Comparison of ENCODE assay signal across 1 cellular context in genomic region chr11:65382036-65382803, GRCh38.
TF ChIP-seq lines count a peak whose summit lies in the region.

A gene with protein sequence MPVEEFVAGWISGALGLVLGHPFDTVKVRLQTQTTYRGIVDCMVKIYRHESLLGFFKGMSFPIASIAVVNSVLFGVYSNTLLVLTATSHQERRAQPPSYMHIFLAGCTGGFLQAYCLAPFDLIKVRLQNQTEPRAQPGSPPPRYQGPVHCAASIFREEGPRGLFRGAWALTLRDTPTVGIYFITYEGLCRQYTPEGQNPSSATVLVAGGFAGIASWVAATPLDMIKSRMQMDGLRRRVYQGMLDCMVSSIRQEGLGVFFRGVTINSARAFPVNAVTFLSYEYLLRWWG (minus strand): TSS chr11:65382646. CDS start chr11:65381951, 695 bp downstream.

TF ChIP-seq in K562, 482 proteins besides CTCF, POLR2A, EP300 and RAD21 (continued from another document and continues in another):
- TF ChIP-seq ZBTB40 (IDR thresholded peaks at IDR 0.05): no peak
- TF ChIP-seq ZBTB40 (CRISPR knock-in tag; IDR thresholded peaks at IDR 0.05): no peak
- TF ChIP-seq PRPF4 (IDR thresholded peaks at IDR 0.05; ENCODE audit: insufficient read depth, low read depth, low read length, poor library complexity, severe bottlenecking): no peak
- TF ChIP-seq SNIP1 (IDR thresholded peaks at IDR 0.05; ENCODE audit: low read depth): no peak
- TF ChIP-seq PHF21A (IDR thresholded peaks at IDR 0.05; ENCODE audit: borderline replicate concordance, low read depth): no peak
- peak; percentile 80 for TF ChIP-seq HIVEP1 (CRISPR knock-in tag; IDR thresholded peaks at IDR 0.05)
- peak; percentile 55; the same call in 1 of the 2 replicates for TF ChIP-seq ARID3A (IDR thresholded peaks at IDR 0.05; ENCODE audit: borderline replicate concordance, low read depth, low read length)
- TF ChIP-seq ZNF324 (CRISPR knock-in tag; IDR thresholded peaks at IDR 0.05): no peak; the same call in 1 of the 2 replicates
- no peak for TF ChIP-seq CBX8 (IDR thresholded peaks at IDR 0.05; ENCODE audit: borderline replicate concordance, extremely low read depth, low read depth, low read length, poor library complexity, severe bottlenecking)
- TF ChIP-seq, protein P1, sequence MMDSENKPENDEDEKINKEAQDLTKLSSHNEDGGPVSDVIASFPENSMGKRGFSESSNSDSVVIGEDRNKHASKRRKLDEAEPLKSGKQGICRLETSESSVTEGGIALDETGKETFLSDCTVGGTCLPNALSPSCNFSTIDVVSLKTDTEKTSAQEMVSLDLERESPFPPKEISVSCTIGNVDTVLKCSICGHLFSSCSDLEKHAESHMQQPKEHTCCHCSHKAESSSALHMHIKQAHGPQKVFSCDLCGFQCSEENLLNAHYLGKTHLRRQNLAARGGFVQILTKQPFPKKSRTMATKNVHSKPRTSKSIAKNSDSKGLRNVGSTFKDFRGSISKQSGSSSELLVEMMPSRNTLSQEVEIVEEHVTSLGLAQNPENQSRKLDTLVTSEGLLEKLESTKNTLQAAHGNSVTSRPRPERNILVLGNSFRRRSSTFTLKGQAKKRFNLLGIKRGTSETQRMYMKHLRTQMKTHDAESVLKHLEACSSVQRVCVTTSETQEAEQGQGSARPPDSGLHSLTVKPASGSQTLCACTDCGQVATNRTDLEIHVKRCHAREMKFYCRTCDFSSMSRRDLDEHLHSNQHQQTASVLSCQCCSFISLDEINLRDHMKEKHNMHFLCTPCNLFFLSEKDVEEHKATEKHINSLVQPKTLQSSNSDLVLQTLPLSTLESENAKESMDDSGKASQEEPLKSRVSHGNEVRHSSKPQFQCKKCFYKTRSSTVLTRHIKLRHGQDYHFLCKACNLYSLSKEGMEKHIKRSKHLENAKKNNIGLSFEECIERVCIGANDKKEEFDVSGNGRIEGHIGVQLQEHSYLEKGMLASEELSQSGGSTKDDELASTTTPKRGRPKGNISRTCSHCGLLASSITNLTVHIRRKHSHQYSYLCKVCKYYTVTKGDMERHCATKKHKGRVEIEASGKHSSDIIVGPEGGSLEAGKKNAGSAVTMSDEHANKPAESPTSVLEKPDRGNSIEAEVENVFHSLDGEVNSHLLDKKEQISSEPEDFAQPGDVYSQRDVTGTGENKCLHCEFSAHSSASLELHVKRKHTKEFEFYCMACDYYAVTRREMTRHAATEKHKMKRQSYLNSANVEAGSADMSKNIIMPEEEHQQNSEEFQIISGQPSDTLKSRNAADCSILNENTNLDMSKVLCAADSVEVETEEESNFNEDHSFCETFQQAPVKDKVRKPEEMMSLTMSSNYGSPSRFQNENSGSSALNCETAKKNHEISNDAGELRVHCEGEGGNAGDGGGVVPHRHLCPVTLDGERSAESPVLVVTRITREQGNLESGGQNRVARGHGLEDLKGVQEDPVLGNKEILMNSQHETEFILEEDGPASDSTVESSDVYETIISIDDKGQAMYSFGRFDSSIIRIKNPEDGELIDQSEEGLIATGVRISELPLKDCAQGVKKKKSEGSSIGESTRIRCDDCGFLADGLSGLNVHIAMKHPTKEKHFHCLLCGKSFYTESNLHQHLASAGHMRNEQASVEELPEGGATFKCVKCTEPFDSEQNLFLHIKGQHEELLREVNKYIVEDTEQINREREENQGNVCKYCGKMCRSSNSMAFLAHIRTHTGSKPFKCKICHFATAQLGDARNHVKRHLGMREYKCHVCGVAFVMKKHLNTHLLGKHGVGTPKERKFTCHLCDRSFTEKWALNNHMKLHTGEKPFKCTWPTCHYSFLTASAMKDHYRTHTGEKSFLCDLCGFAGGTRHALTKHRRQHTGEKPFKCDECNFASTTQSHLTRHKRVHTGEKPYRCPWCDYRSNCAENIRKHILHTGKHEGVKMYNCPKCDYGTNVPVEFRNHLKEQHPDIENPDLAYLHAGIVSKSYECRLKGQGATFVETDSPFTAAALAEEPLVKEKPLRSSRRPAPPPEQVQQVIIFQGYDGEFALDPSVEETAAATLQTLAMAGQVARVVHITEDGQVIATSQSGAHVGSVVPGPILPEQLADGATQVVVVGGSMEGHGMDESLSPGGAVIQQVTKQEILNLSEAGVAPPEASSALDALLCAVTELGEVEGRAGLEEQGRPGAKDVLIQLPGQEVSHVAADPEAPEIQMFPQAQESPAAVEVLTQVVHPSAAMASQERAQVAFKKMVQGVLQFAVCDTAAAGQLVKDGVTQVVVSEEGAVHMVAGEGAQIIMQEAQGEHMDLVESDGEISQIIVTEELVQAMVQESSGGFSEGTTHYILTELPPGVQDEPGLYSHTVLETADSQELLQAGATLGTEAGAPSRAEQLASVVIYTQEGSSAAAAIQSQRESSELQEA (IDR thresholded peaks at IDR 0.05; ENCODE audit: low read depth): no peak
- TF ChIP-seq ZNF280B (CRISPR knock-in tag; IDR thresholded peaks at IDR 0.05): no peak
- no peak for TF ChIP-seq SLC30A9 (CRISPR knock-in tag; IDR thresholded peaks at IDR 0.05)
- no peak for TF ChIP-seq ZNF174 (CRISPR knock-in tag; IDR thresholded peaks at IDR 0.05)
- TF ChIP-seq SIX5 (IDR thresholded peaks at IDR 0.05; ENCODE audit: borderline replicate concordance in 1 of 2, insufficient read depth in 1 of 2, low read depth in 1 of 2, low read length in 2 of 2): no peak
- TF ChIP-seq, protein P2, sequence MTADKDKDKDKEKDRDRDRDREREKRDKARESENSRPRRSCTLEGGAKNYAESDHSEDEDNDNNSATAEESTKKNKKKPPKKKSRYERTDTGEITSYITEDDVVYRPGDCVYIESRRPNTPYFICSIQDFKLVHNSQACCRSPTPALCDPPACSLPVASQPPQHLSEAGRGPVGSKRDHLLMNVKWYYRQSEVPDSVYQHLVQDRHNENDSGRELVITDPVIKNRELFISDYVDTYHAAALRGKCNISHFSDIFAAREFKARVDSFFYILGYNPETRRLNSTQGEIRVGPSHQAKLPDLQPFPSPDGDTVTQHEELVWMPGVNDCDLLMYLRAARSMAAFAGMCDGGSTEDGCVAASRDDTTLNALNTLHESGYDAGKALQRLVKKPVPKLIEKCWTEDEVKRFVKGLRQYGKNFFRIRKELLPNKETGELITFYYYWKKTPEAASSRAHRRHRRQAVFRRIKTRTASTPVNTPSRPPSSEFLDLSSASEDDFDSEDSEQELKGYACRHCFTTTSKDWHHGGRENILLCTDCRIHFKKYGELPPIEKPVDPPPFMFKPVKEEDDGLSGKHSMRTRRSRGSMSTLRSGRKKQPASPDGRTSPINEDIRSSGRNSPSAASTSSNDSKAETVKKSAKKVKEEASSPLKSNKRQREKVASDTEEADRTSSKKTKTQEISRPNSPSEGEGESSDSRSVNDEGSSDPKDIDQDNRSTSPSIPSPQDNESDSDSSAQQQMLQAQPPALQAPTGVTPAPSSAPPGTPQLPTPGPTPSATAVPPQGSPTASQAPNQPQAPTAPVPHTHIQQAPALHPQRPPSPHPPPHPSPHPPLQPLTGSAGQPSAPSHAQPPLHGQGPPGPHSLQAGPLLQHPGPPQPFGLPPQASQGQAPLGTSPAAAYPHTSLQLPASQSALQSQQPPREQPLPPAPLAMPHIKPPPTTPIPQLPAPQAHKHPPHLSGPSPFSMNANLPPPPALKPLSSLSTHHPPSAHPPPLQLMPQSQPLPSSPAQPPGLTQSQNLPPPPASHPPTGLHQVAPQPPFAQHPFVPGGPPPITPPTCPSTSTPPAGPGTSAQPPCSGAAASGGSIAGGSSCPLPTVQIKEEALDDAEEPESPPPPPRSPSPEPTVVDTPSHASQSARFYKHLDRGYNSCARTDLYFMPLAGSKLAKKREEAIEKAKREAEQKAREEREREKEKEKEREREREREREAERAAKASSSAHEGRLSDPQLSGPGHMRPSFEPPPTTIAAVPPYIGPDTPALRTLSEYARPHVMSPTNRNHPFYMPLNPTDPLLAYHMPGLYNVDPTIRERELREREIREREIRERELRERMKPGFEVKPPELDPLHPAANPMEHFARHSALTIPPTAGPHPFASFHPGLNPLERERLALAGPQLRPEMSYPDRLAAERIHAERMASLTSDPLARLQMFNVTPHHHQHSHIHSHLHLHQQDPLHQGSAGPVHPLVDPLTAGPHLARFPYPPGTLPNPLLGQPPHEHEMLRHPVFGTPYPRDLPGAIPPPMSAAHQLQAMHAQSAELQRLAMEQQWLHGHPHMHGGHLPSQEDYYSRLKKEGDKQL (CRISPR knock-in tag; IDR thresholded peaks at IDR 0.05; ENCODE audit: borderline replicate concordance): 0 out of 2 replicates have a peak, but pooled peaks have one; percentile 72
- no peak for TF ChIP-seq PTBP1 (IDR thresholded peaks at IDR 0.05; ENCODE audit: low read depth, low read length)
- TF ChIP-seq MAX (CRISPR knock-in tag; IDR thresholded peaks at IDR 0.05): peak; percentile 94
